ENCODE assay signal across 1 cellular context in the genomic region with DNA sequence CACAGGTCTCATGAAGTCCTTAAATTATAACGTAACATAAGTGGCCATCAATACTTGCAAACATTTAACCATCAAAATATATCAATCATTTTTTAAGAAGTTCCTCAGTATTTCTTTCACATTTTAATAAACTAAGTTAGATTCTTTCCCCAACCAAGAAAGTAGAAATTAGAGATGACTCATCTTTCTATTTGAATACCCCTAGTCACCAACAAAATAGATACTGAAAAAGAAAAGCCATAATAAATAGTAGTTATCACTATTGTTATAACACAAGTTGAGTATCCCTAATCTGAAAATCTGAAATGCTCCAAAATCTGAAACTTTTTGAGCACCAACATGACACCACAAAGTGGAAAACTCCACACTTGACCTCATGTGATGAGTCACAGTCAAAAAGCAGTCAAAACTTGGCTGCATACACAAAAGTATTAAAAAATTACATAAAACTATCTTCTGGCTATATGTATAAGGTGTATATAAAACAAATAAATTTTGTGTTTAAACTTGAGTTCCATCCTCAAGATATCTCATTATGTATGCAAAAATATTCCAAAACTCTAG.
TF ChIP-seq lines count a peak whose summit lies in the region.

No MANE protein-coding gene starts in this region.

TF ChIP-seq in GM12878, 131 proteins besides CTCF, POLR2A, EP300 and RAD21 (continued from another document):
- TF ChIP-seq, protein P1, sequence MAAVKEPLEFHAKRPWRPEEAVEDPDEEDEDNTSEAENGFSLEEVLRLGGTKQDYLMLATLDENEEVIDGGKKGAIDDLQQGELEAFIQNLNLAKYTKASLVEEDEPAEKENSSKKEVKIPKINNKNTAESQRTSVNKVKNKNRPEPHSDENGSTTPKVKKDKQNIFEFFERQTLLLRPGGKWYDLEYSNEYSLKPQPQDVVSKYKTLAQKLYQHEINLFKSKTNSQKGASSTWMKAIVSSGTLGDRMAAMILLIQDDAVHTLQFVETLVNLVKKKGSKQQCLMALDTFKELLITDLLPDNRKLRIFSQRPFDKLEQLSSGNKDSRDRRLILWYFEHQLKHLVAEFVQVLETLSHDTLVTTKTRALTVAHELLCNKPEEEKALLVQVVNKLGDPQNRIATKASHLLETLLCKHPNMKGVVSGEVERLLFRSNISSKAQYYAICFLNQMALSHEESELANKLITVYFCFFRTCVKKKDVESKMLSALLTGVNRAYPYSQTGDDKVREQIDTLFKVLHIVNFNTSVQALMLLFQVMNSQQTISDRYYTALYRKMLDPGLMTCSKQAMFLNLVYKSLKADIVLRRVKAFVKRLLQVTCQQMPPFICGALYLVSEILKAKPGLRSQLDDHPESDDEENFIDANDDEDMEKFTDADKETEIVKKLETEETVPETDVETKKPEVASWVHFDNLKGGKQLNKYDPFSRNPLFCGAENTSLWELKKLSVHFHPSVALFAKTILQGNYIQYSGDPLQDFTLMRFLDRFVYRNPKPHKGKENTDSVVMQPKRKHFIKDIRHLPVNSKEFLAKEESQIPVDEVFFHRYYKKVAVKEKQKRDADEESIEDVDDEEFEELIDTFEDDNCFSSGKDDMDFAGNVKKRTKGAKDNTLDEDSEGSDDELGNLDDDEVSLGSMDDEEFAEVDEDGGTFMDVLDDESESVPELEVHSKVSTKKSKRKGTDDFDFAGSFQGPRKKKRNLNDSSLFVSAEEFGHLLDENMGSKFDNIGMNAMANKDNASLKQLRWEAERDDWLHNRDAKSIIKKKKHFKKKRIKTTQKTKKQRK (IDR thresholded peaks at IDR 0.05; ENCODE audit: low read depth, low read length): no peak
